18 cellular contexts compared by ENCODE assay signal in genomic region chr10:71255540-71255816, GRCh38. TPM values are rescaled to one million over a fixed set of nuclear protein-coding genes. Genes with fewer than 3 reads are reported as not detected.
DNase-seq lines count a peak whose midpoint lies in the region; ATAC-seq and TF ChIP-seq lines count a peak whose summit lies in the region.
"Had no signal": no experiment of that assay in that cellular context is flagged by ENCODE, and none has a peak within 500 bp of the region (broad histone marks: within the 10 kb centered on the region; RNA-seq: fewer than 3 reads in every experiment).

No MANE protein-coding gene starts in this region.

- peaks cover 17 to 97% (median 81%) of the 10 kb centered on the region in 12 donors for H3K4me1 ChIP-seq in heart left ventricle
- peaks cover 28% of the 10 kb centered on the region for H3K4me1 ChIP-seq in right cardiac atrium (ENCODE audit: control insufficient read depth, insufficient read depth, low read length)
- peaks cover 10 to 25% of the 10 kb centered on the region in 2 donors for H3K4me1 ChIP-seq in muscle layer of duodenum (ENCODE audit: control insufficient read depth in 1 of 2, insufficient read depth in 2 of 2, low read length in 2 of 2)
- no peaks in the 10 kb centered on the region for H3K4me1 ChIP-seq in aorta (ENCODE audit: control insufficient read depth in 1 of 2, insufficient read depth in 2 of 2, low read length in 2 of 2)
- H3K4me1 ChIP-seq: pancreas had no signal

- TF ChIP-seq CTCF in heart left ventricle (IDR thresholded peaks at IDR 0.05) (no peak), Calu3 (IDR thresholded peaks at IDR 0.05; ENCODE audit: unreplicated experiment) (no peak)

- peaks cover 12% of the 10 kb centered on the region for H3K4me1 Mint-ChIP-seq in Calu3 (ENCODE audit: low read depth, unreplicated experiment)

- no peak for ATAC-seq in heart left ventricle
- ATAC-seq in right cardiac atrium = no peak
- peak; percentile 2 for ATAC-seq in aorta (ENCODE audit: low FRiP score)
- no peak for ATAC-seq in GM19455 (IDR thresholded peaks at IDR 0.05; ENCODE audit: unreplicated experiment)

- H3K27ac Mint-ChIP-seq in Calu3 (ENCODE audit: unreplicated experiment) = no peak overlapping the region
- H3K27ac Mint-ChIP-seq: activated T-helper 2 cell treated with anti-CD3 and anti-CD28 coated beads, Interferon-gamma antibody, Interleukin-2, Interleukin-4, amounts not matched to agents 10 μg/mL and 5 μg/mL and 100 μg/mL, durations not matched to agents 14 hours and 24 hours and 36 hours; CD4-positive, alpha-beta T cell had no signal

- DNase-seq in heart left ventricle (no peak), right cardiac atrium (no peak), cerebellar cortex (ENCODE audit: low spot score) (peak; percentile 73), aorta (no peak), Calu3 (no peak), CD1c-positive myeloid dendritic cell (ENCODE audit: extremely low spot score) (no peak)
- DNase-seq: ACHN; activated CD4-positive, alpha-beta T cell treated with anti-CD3 and anti-CD28 coated beads for 4 hours; adrenal gland; CD4-positive, alpha-beta T cell; DMS53; foreskin melanocyte; NCI-H2171 treated with DMSO at 0.1 percent for 48 hours; stimulated activated CD4-positive, alpha-beta T cell treated with anti-CD3 and anti-CD28 coated beads, Interleukin-4, amount 100 ng/mL, for 1 hour had no signal

- H3K9me3 ChIP-seq in heart left ventricle (no peaks in the 10 kb centered on the region), right cardiac atrium (ENCODE audit: control insufficient read depth, low read length) (no peaks in the 10 kb centered on the region), muscle layer of duodenum (ENCODE audit: control insufficient read depth in 1 of 2, low read length in 2 of 2) (no peaks in the 10 kb centered on the region), aorta (ENCODE audit: control insufficient read depth, low read length) (no peaks in the 10 kb centered on the region)
- H3K9me3 ChIP-seq: adrenal gland, pancreas had no signal

- CTCF ChIA-PET in Calu3 (lab: Charles Lee) = interaction anchor here (1.0 to 1.6 kb wide), 3 partner anchors 9 to 26 kb away, joined by 4 to 5 read pairs (median 4); no protein-coding TSS in a partner anchor

- no peak overlapping the region for H3K4me3 ChIP-seq in heart left ventricle
- no peak overlapping the region for H3K4me3 ChIP-seq in right cardiac atrium (ENCODE audit: low read length)
- no peak overlapping the region for H3K4me3 ChIP-seq in muscle layer of duodenum (ENCODE audit: low read depth in 1 of 2, low read length in 2 of 2)
- H3K4me3 ChIP-seq in aorta (ENCODE audit: low read length in 2 of 2) = no peak overlapping the region
- H3K4me3 ChIP-seq: adrenal gland, pancreas had no signal

- no TSS peak for BruUV-seq in Calu3 (replicated peaks; lab: Mats Ljungman, UMichigan)

- peaks cover 45% of the 10 kb centered on the region for H3K27me3 Mint-ChIP-seq in Calu3 (ENCODE audit: unreplicated experiment)
- H3K27me3 Mint-ChIP-seq: CD4-positive, alpha-beta T cell had no signal

- intact Hi-C loops in heart left ventricle (cut with DNase I) = no loop called here
- intact Hi-C loops in right cardiac atrium (cut with DNase I) = no loop called here
- intact Hi-C loops in aorta (cut with DNase I) = no loop called here
- intact Hi-C loops in Calu3 (cut with micrococcal nuclease; ENCODE audit: unreplicated experiment) = no loop called here

- 51 to 68% (median 61%) methylated on average over 5 of the region's 5 CpGs for WGBS in heart left ventricle, 4 donors
- 52% methylated on average over 5 of the region's 5 CpGs for WGBS in right cardiac atrium
- 60 to 63% methylated on average over 5 of the region's 5 CpGs for WGBS in aorta, 2 donors

- no peak for TF ChIP-seq POLR2A in heart left ventricle (IDR thresholded peaks at IDR 0.05)

- H3K4me3 Mint-ChIP-seq in Calu3 (ENCODE audit: low read depth, unreplicated experiment) = no peak overlapping the region
- H3K4me3 Mint-ChIP-seq: CD4-positive, alpha-beta T cell had no signal

- H3K36me3 ChIP-seq in heart left ventricle (no peaks in the 10 kb centered on the region), muscle layer of duodenum (ENCODE audit: control insufficient read depth in 1 of 2, insufficient read depth in 2 of 2, low read length in 2 of 2) (no peaks in the 10 kb centered on the region), aorta (ENCODE audit: control insufficient read depth in 1 of 2, insufficient read depth in 2 of 2, low read length in 1 of 2) (no peaks in the 10 kb centered on the region)
- H3K36me3 ChIP-seq: adrenal gland, pancreas had no signal

- H3K27me3 ChIP-seq in heart left ventricle = no peaks in the 10 kb centered on the region
- no peaks in the 10 kb centered on the region for H3K27me3 ChIP-seq in right cardiac atrium (ENCODE audit: control insufficient read depth, insufficient read depth)
- no peaks in the 10 kb centered on the region for H3K27me3 ChIP-seq in muscle layer of duodenum (ENCODE audit: low read depth, low read length)
- H3K27me3 ChIP-seq in aorta (ENCODE audit: control insufficient read depth in 1 of 2, insufficient read depth in 2 of 2, low read length in 1 of 2) = no peaks in the 10 kb centered on the region
- H3K27me3 ChIP-seq: adrenal gland, pancreas had no signal

- peak overlapping the region in 9 of 12 donors; percentile 12 to 71 (median 53) for H3K27ac ChIP-seq in heart left ventricle
- H3K27ac ChIP-seq in right cardiac atrium (ENCODE audit: low read length) = no peak overlapping the region
- H3K27ac ChIP-seq in muscle layer of duodenum (ENCODE audit: low read length) = peak overlapping the region; percentile 1
- H3K27ac ChIP-seq in aorta (ENCODE audit: low read depth in 1 of 2, low read length in 2 of 2) = no peak overlapping the region
- H3K27ac ChIP-seq: pancreas had no signal

- H3K9me3 Mint-ChIP-seq in Calu3 (ENCODE audit: low read depth, unreplicated experiment) = no peaks in the 10 kb centered on the region
- H3K9me3 Mint-ChIP-seq: activated T-helper 2 cell treated with anti-CD3 and anti-CD28 coated beads, Interferon-gamma antibody, Interleukin-2, Interleukin-4, amounts not matched to agents 10 μg/mL and 5 μg/mL and 100 μg/mL, durations not matched to agents 14 hours and 24 hours and 36 hours; CD4-positive, alpha-beta T cell had no signal

- no peaks in the 10 kb centered on the region for H3K36me3 Mint-ChIP-seq in Calu3 (ENCODE audit: insufficient read depth, unreplicated experiment)

RNA-seq across cellular contexts. Expression of gene UNC5B, which starts 43.1 kb away (rescaled TPM):
- total RNA-seq in heart left ventricle = 10 to 100 TPM in 6 of 9 donors, 1 to 10 TPM in 3; 6.9 to 22.8 (median 10.9) TPM
- polyA plus RNA-seq in heart left ventricle = 1 to 10 TPM; 4.8 to 8.7 TPM
- 10 to 100 TPM; 17.0 to 26.6 (median 24.0) TPM for total RNA-seq in right cardiac atrium
- polyA plus RNA-seq in right cardiac atrium = 12.4 TPM
- 10 to 100 TPM in 1 of 2 donors, 1 to 10 TPM in 1; 7.9 to 13.0 TPM for total RNA-seq in aorta
- 1 to 10 TPM; 2.9 to 9.1 TPM for polyA plus RNA-seq in aorta
- 0.07 and 0.39 TPM in 2 replicates for total RNA-seq in Calu3 (2022)
- total RNA-seq: activated T-helper 2 cell treated with anti-CD3 and anti-CD28 coated beads, Interferon-gamma antibody, Interleukin-2, Interleukin-4, amounts not matched to agents 10 μg/mL and 5 μg/mL and 100 μg/mL, durations not matched to agents 14 hours and 24 hours and 36 hours had no signal

Comparison
In these comparisons a context has a peak if more than half of its experiments do, and no peak if none do; other contexts are left out.
1. H3K27ac ChIP-seq: peak in heart left ventricle (9 of 12) and muscle layer of duodenum (single experiment); none in right cardiac atrium (single experiment) and aorta (0 of 2).